Comparison of ENCODE assay signal across 1 cellular context in genomic region chr6:160730911-160731310, GRCh38.
TF ChIP-seq lines count a peak whose summit lies in the region.

No MANE protein-coding gene starts in this region.

TF ChIP-seq in K562, 482 proteins besides CTCF, POLR2A, EP300 and RAD21 (continued from another document):
- no peak for TF ChIP-seq ZNF639 (CRISPR knock-in tag; conservative IDR thresholded peaks at IDR 0.05 in 1 of 2, IDR thresholded peaks at IDR 0.05 in 1 of 2)
- TF ChIP-seq E4F1 (CRISPR knock-in tag; IDR thresholded peaks at IDR 0.05; ENCODE audit: borderline replicate concordance): no peak
- no peak for TF ChIP-seq EGR1 (conservative IDR thresholded peaks at IDR 0.05)
- TF ChIP-seq PATZ1 (CRISPR knock-in tag; IDR thresholded peaks at IDR 0.05; ENCODE audit: borderline replicate concordance): no peak
- TF ChIP-seq CCNT2 (IDR thresholded peaks at IDR 0.05; ENCODE audit: borderline replicate concordance, extremely low read depth, insufficient read length, low read depth, low read length): no peak
- no peak for TF ChIP-seq NR0B1 (IDR thresholded peaks at IDR 0.05; ENCODE audit: partially characterized antibody)
- TF ChIP-seq NRF1 (conservative IDR thresholded peaks at IDR 0.05 in 1 of 2, IDR thresholded peaks at IDR 0.05 in 1 of 2): no peak
- TF ChIP-seq PCBP1 (IDR thresholded peaks at IDR 0.05; ENCODE audit: low read depth, low read length, poor library complexity, severe bottlenecking): no peak
- no peak for TF ChIP-seq NFXL1 (CRISPR knock-in tag; IDR thresholded peaks at IDR 0.05)
TF ChIP-seq in K562: peak in this region for 0.
